In genomic region chr1:243550276-243550675, GRCh38 we compare ENCODE assay signal across 20 cellular contexts.
"Had no signal": no experiment of that assay in that cellular context is flagged by ENCODE, and none has a peak within 500 bp of the region (broad histone marks: within the 10 kb centered on the region; RNA-seq: fewer than 3 reads in every experiment).

No MANE protein-coding gene starts in this region.

- H3K36me3 ChIP-seq: breast epithelium had no signal

- H3K27me3 Mint-ChIP-seq: activated T-helper 17 cell treated with anti-CD3 and anti-CD28 coated beads, Interleukin-2, amount 50 U/mL, for 72 hours; stimulated activated naive CD8-positive, alpha-beta T cell treated with anti-CD3 and anti-CD28 coated beads, Interleukin-15, amount 100 ng/mL, for 72 hours had no signal

- H3K27ac Mint-ChIP-seq: activated naive CD4-positive, alpha-beta T cell treated with anti-CD3 and anti-CD28 coated beads for 36 hours; stimulated activated naive CD8-positive, alpha-beta T cell treated with anti-CD3 and anti-CD28 coated beads, Interleukin-15, amount 100 ng/mL, for 72 hours; T-helper 1 cell treated with Interleukin-12 subunit alpha and Interleukin-12 subunit beta and Interleukin-4 antibody, amounts not matched to agents 30 μg/mL and 1 μg/mL, for 36 hours had no signal

- H3K27ac ChIP-seq: breast epithelium, dorsolateral prefrontal cortex, esophagus muscularis mucosa, lower lobe of right lung, testis had no signal

- ATAC-seq: activated T-helper 17 cell treated with anti-CD3 and anti-CD28 coated beads, Interleukin-2, amount 50 U/mL, for 72 hours; left cardiac atrium; lower lobe of right lung; natural killer cell; sciatic nerve; stimulated activated naive CD8-positive, alpha-beta T cell treated with anti-CD3 and anti-CD28 coated beads, Interleukin-15, amount 100 ng/mL, for 72 hours; WTC11 had no signal

- H3K4me1 Mint-ChIP-seq: stimulated activated naive CD8-positive, alpha-beta T cell treated with anti-CD3 and anti-CD28 coated beads, Interleukin-15, amount 100 ng/mL, for 72 hours had no signal

- H3K9me3 Mint-ChIP-seq: activated naive CD4-positive, alpha-beta T cell treated with anti-CD3 and anti-CD28 coated beads for 36 hours; activated T-helper 17 cell treated with anti-CD3 and anti-CD28 coated beads, Interleukin-2, amount 50 U/mL, for 72 hours; natural killer cell; stimulated activated naive CD8-positive, alpha-beta T cell treated with anti-CD3 and anti-CD28 coated beads, Interleukin-15, amount 100 ng/mL, for 72 hours; T-helper 1 cell treated with Interleukin-12 subunit alpha and Interleukin-12 subunit beta and Interleukin-4 antibody, amounts not matched to agents 30 μg/mL and 1 μg/mL, for 36 hours; WTC11 had no signal

- H3K27me3 ChIP-seq: breast epithelium, dorsolateral prefrontal cortex, esophagus muscularis mucosa, testis had no signal

- DNase-seq: activated CD4-positive, alpha-beta T cell treated with anti-CD3 and anti-CD28 coated beads for 48 hours; activated CD8-positive, alpha-beta memory T cell treated with anti-CD3 and anti-CD28 coated beads for 24 hours; activated naive CD4-positive, alpha-beta T cell treated with anti-CD3 and anti-CD28 coated beads for 36 hours; activated T-cell treated with anti-CD3 and anti-CD28 coated beads for 4 hours; dorsolateral prefrontal cortex; hippocampal formation; left cardiac atrium; lower lobe of right lung; natural killer cell; occipital lobe; stimulated activated CD4-positive, alpha-beta T cell treated with anti-CD3 and anti-CD28 coated beads, Interleukin-4, amount 100 ng/mL, for 1 hour; stimulated activated CD8-positive, alpha-beta memory T cell treated with anti-CD3 and anti-CD28 coated beads, Interleukin-4, amount 100 ng/mL, for 48 hours; stimulated activated naive CD8-positive, alpha-beta T cell treated with anti-CD3 and anti-CD28 coated beads, Interleukin-15, amount 100 ng/mL, for 72 hours; testis had no signal

- H3K4me3 Mint-ChIP-seq: activated naive CD4-positive, alpha-beta T cell treated with anti-CD3 and anti-CD28 coated beads for 36 hours; activated T-helper 17 cell treated with anti-CD3 and anti-CD28 coated beads, Interleukin-2, amount 50 U/mL, for 72 hours; natural killer cell; stimulated activated naive CD8-positive, alpha-beta T cell treated with anti-CD3 and anti-CD28 coated beads, Interleukin-15, amount 100 ng/mL, for 72 hours; T-helper 1 cell treated with Interleukin-12 subunit alpha and Interleukin-12 subunit beta and Interleukin-4 antibody, amounts not matched to agents 30 μg/mL and 1 μg/mL, for 36 hours; WTC11 had no signal

- H3K9me3 ChIP-seq: breast epithelium, esophagus muscularis mucosa, lower lobe of right lung, testis had no signal

- H3K4me1 ChIP-seq: breast epithelium, esophagus muscularis mucosa, lower lobe of right lung, testis had no signal

- H3K4me3 ChIP-seq: breast epithelium, dorsolateral prefrontal cortex, esophagus muscularis mucosa, lower lobe of right lung, testis had no signal

- H3K36me3 Mint-ChIP-seq: natural killer cell, WTC11 had no signal
